8 cellular contexts compared by ENCODE assay signal in genomic region chr9:37187713-37188439, GRCh38.
DNase-seq lines count a peak whose midpoint lies in the region; ATAC-seq and TF ChIP-seq lines count a peak whose summit lies in the region.

No MANE protein-coding gene starts in this region.

- H3K4me3 Mint-ChIP-seq in activated naive CD8-positive, alpha-beta T cell treated with anti-CD3 and anti-CD28 coated beads, Interleukin-2, amount 10 ng/mL, durations not matched to agents 7 days and 5 days: peak overlapping the region; percentile 79

- ATAC-seq in GM19455 (IDR thresholded peaks at IDR 0.05; ENCODE audit: unreplicated experiment): peak; percentile 73
- peak; percentile 66 for ATAC-seq in HG03378 (IDR thresholded peaks at IDR 0.05; ENCODE audit: unreplicated experiment)
- ATAC-seq in activated naive CD8-positive, alpha-beta T cell treated with anti-CD3 and anti-CD28 coated beads, Interleukin-2, amount 10 ng/mL, durations not matched to agents 7 days and 5 days (ENCODE audit: low read depth): peak; percentile 84
- ATAC-seq in SK-N-SH treated with all-trans-retinoic acid at 6 μM for 48 hours: no peak

- peaks cover 18% of the 10 kb centered on the region for H3K4me1 Mint-ChIP-seq in activated naive CD8-positive, alpha-beta T cell treated with anti-CD3 and anti-CD28 coated beads, Interleukin-2, amount 10 ng/mL, durations not matched to agents 7 days and 5 days

- POLR2A ChIA-PET in activated naive CD8-positive, alpha-beta T cell treated with anti-CD3 and anti-CD28 coated beads, Interleukin-2, amount 10 ng/mL, durations not matched to agents 7 days and 5 days (lab: Charles Lee): interaction anchor here (1.3 kb wide), 1 partner anchor 67 kb away, joined by 4 read pairs; the partner anchor contains the start of gene ZCCHC7

- H3K27me3 Mint-ChIP-seq in activated naive CD8-positive, alpha-beta T cell treated with anti-CD3 and anti-CD28 coated beads, Interleukin-2, amount 10 ng/mL, durations not matched to agents 7 days and 5 days: no peaks in the 10 kb centered on the region

- peak; percentile 11 for DNase-seq in GDM1 (lab: John Stamatoyannopoulos, UW)
- DNase-seq in activated naive CD8-positive, alpha-beta T cell treated with anti-CD3 and anti-CD28 coated beads, Interleukin-2, amount 10 ng/mL, durations not matched to agents 7 days and 5 days: no peak
- DNase-seq in DMS153 (lab: John Stamatoyannopoulos, UW): no peak
- DNase-seq in NCI-H146 (lab: John Stamatoyannopoulos, UW): no peak
- DNase-seq in medulla oblongata (ENCODE audit: extremely low spot score): no peak

- peaks cover 45% of the 10 kb centered on the region for H3K36me3 Mint-ChIP-seq in activated naive CD8-positive, alpha-beta T cell treated with anti-CD3 and anti-CD28 coated beads, Interleukin-2, amount 10 ng/mL, durations not matched to agents 7 days and 5 days

- peaks cover 4% of the 10 kb centered on the region for H3K9me3 Mint-ChIP-seq in activated naive CD8-positive, alpha-beta T cell treated with anti-CD3 and anti-CD28 coated beads, Interleukin-2, amount 10 ng/mL, durations not matched to agents 7 days and 5 days

- peak overlapping the region; percentile 90 for H3K27ac Mint-ChIP-seq in activated naive CD8-positive, alpha-beta T cell treated with anti-CD3 and anti-CD28 coated beads, Interleukin-2, amount 10 ng/mL, durations not matched to agents 7 days and 5 days

TF ChIP-seq in SK-N-SH treated with all-trans-retinoic acid at 6 μM for 48 hours, 23 proteins besides CTCF, POLR2A, EP300 and RAD21:
- no peak for TF ChIP-seq RARB (CRISPR knock-in tag; IDR thresholded peaks at IDR 0.05)
- TF ChIP-seq ZNF70 (CRISPR knock-in tag; IDR thresholded peaks at IDR 0.05): no peak
- TF ChIP-seq SNAI2 (CRISPR knock-in tag; IDR thresholded peaks at IDR 0.05): no peak
- TF ChIP-seq ZFP3 (CRISPR knock-in tag; IDR thresholded peaks at IDR 0.05): no peak
- no peak for TF ChIP-seq ZFP30 (CRISPR knock-in tag; IDR thresholded peaks at IDR 0.05)
- TF ChIP-seq ZNF8 (CRISPR knock-in tag; IDR thresholded peaks at IDR 0.05): no peak
- TF ChIP-seq CSRNP3 (CRISPR knock-in tag; IDR thresholded peaks at IDR 0.05): no peak
- TF ChIP-seq ESRRG (CRISPR knock-in tag; IDR thresholded peaks at IDR 0.05): no peak
- no peak for TF ChIP-seq ISL1 (CRISPR knock-in tag; IDR thresholded peaks at IDR 0.05)
- TF ChIP-seq BACH2 (CRISPR knock-in tag; IDR thresholded peaks at IDR 0.05; ENCODE audit: borderline replicate concordance): no peak
- no peak for TF ChIP-seq CREB5 (CRISPR knock-in tag; IDR thresholded peaks at IDR 0.05; ENCODE audit: low read depth)
- TF ChIP-seq TSHZ2 (CRISPR knock-in tag; IDR thresholded peaks at IDR 0.05): no peak
